Comparison of ENCODE assay signal across 9 cellular contexts in genomic region chr6:161038229-161039003, GRCh38. TPM values are rescaled to one million over a fixed set of nuclear protein-coding genes. Genes with fewer than 3 reads are reported as not detected.
DNase-seq lines count a peak whose midpoint lies in the region; ATAC-seq, FAIRE-seq and TF ChIP-seq lines count a peak whose summit lies in the region.
"Had no signal": no experiment of that assay in that cellular context is flagged by ENCODE, and none has a peak within 500 bp of the region (broad histone marks: within the 10 kb centered on the region; RNA-seq: fewer than 3 reads in every experiment).

No MANE protein-coding gene starts in this region.

- DNase-seq in RPMI7951 (ENCODE audit: low read depth) (peak; percentile 91), cardiac muscle cell (ENCODE audit: low read depth in 1 of 2, low spot score in 1 of 2) (peak in 1 of 2 donors; percentile 78), urothelium cell line (ENCODE audit: low spot score) (peak; percentile 82), T-helper 1 cell (no peak), DMS 273 (lab: John Stamatoyannopoulos, UW; ENCODE audit: unreplicated experiment) (no peak), NCI-H2107 (lab: John Stamatoyannopoulos, UW) (no peak)
- DNase-seq: naive B cell had no signal

- peaks cover 7% of the 10 kb centered on the region for H3K36me3 ChIP-seq in cardiac muscle cell

- H3K4me3 ChIP-seq in cardiac muscle cell: no peak overlapping the region

- TF ChIP-seq CTCF in cardiac muscle cell (IDR thresholded peaks at IDR 0.05; ENCODE audit: low read depth, low read length): peak; percentile 26

- H3K27ac ChIP-seq in cardiac muscle cell: no peak overlapping the region

- ATAC-seq in GM18858 (IDR thresholded peaks at IDR 0.05; ENCODE audit: unreplicated experiment) (peak; percentile 90), HG02642 (IDR thresholded peaks at IDR 0.05; ENCODE audit: poor library complexity, unreplicated experiment) (peak; percentile 89)

- no peaks in the 10 kb centered on the region for H3K27me3 ChIP-seq in cardiac muscle cell

- H3K9me3 ChIP-seq in cardiac muscle cell (ENCODE audit: low read depth): no peaks in the 10 kb centered on the region

- FAIRE-seq in urothelium cell line (lab: Jason Lieb, UNC): peak; percentile 32

- peaks cover 14% of the 10 kb centered on the region for H3K4me1 ChIP-seq in cardiac muscle cell (ENCODE audit: low read depth)

RNA-seq across cellular contexts. Expression of gene MAP3K4, which starts 46.8 kb away (rescaled TPM):
- 17.0 and 17.5 TPM in 2 replicates for total RNA-seq in RPMI7951 (2014; rRNA removed; shearing (Covaris generic))
- 25.0 and 36.4 TPM in 2 replicates for total RNA-seq in cardiac muscle cell
- 13.3 and 14.5 TPM in 2 replicates for polyA plus RNA-seq in cardiac muscle cell

Comparison
In these comparisons a context has a peak if more than half of its experiments do, and no peak if none do; other contexts are left out.
1. DNase-seq: peak in RPMI7951 (single experiment) and urothelium cell line (single experiment); none in T-helper 1 cell (0 of 5), DMS 273 (single experiment) and NCI-H2107 (single experiment).